8 cellular contexts compared by ENCODE assay signal in the genomic region with DNA sequence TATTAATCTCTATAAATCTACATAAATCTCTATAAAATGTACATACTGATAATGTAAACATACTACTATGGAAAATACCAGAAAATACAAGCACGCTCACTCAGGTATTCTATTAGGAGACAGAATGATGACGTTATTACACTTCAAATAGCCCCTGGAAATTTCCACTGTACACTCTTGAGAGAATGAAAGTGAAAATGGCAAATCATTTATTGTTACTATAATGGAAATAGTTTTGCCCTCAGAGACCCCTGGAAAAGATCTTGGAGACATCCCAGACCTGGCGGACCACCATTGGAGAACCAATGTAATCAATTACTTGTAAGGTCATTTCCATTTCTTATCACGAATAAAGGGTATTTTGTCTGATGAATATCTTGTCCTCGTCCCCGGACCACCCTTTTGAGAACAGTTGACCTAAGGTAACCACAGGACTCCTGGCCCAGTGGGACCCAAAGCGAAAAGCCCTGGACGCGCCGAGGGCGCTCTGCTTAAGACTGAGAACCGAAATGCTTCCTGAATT. TPM values are rescaled to one million over a fixed set of nuclear protein-coding genes. Genes with fewer than 3 reads are reported as not detected.
DNase-seq lines count a peak whose midpoint lies in the region; ATAC-seq and TF ChIP-seq lines count a peak whose summit lies in the region.

No MANE protein-coding gene starts in this region.

- peak; percentile 37 for ATAC-seq in HG02763 (IDR thresholded peaks at IDR 0.05; ENCODE audit: unreplicated experiment)

- H3K27ac Mint-ChIP-seq in activated naive CD4-positive, alpha-beta T cell treated with anti-CD3 and anti-CD28 coated beads, Interleukin-2, amount 10 ng/mL, durations not matched to agents 7 days and 5 days = peak overlapping the region; percentile 56

- H3K27me3 ChIP-seq in Peyer's patch (no peaks in the 10 kb centered on the region), neutrophil (no peaks in the 10 kb centered on the region)

- TF ChIP-seq POLR2A in Peyer's patch (IDR thresholded peaks at IDR 0.05) = no peak
- TF ChIP-seq POLR2A in erythroblast (IDR thresholded peaks at IDR 0.05; ENCODE audit: low read length) = peak; percentile 90

- H3K4me3 Mint-ChIP-seq in activated naive CD4-positive, alpha-beta T cell treated with anti-CD3 and anti-CD28 coated beads, Interleukin-2, amount 10 ng/mL, durations not matched to agents 7 days and 5 days = peak overlapping the region; percentile 80

- H3K4me1 ChIP-seq in Peyer's patch (peaks cover 0 to 9% (median 0%) of the 10 kb centered on the region in 4 donors), neutrophil (ENCODE audit: control insufficient read depth in 1 of 2, insufficient read depth in 1 of 2, low read depth in 1 of 2, low read length in 1 of 2) (peaks cover 13 to 22% of the 10 kb centered on the region in 2 experiments)

- peaks cover 10% of the 10 kb centered on the region for H3K4me1 Mint-ChIP-seq in activated naive CD4-positive, alpha-beta T cell treated with anti-CD3 and anti-CD28 coated beads, Interleukin-2, amount 10 ng/mL, durations not matched to agents 7 days and 5 days

- DNase-seq in activated naive CD4-positive, alpha-beta T cell treated with anti-CD3 and anti-CD28 coated beads, Interleukin-2, amount 10 ng/mL, durations not matched to agents 7 days and 5 days = no peak
- DNase-seq in activated naive CD4-positive, alpha-beta T cell treated with Interleukin-2 at 50 U/mL for 16 hours = no peak
- DNase-seq in Peyer's patch (no peak), erythroblast (lab: John Stamatoyannopoulos, UW) (no peak), AG08395 (ENCODE audit: low spot score) (no peak), NCI-H2227 treated with DMSO at 0.1 percent for 48 hours (lab: John Stamatoyannopoulos, UW) (no peak)

- H3K36me3 ChIP-seq in Peyer's patch (no peaks in the 10 kb centered on the region), neutrophil (peaks cover 9% of the 10 kb centered on the region)

- H3K27ac ChIP-seq in Peyer's patch = peak overlapping the region; percentile 25 to 83 (median 60)
- peak overlapping the region; percentile 83 for H3K27ac ChIP-seq in neutrophil

- H3K9me3 Mint-ChIP-seq in activated naive CD4-positive, alpha-beta T cell treated with anti-CD3 and anti-CD28 coated beads, Interleukin-2, amount 10 ng/mL, durations not matched to agents 7 days and 5 days = no peaks in the 10 kb centered on the region

- peak overlapping the region; percentile 39 to 82 (median 56) for H3K4me3 ChIP-seq in Peyer's patch
- H3K4me3 ChIP-seq in neutrophil (ENCODE audit: low read depth in 1 of 2, low read length in 1 of 2) = peak overlapping the region; percentile 88 to 90

- CTCF ChIA-PET in activated naive CD4-positive, alpha-beta T cell treated with anti-CD3 and anti-CD28 coated beads, Interleukin-2, amount 10 ng/mL, durations not matched to agents 7 days and 5 days (lab: Charles Lee) = no interaction called here

- TF ChIP-seq CTCF in Peyer's patch (IDR thresholded peaks at IDR 0.05) = no peak
- no peak for TF ChIP-seq CTCF in neutrophil (IDR thresholded peaks at IDR 0.05)

- H3K9me3 ChIP-seq in Peyer's patch (no peaks in the 10 kb centered on the region), neutrophil (no peaks in the 10 kb centered on the region)

- H3K27me3 Mint-ChIP-seq in activated naive CD4-positive, alpha-beta T cell treated with anti-CD3 and anti-CD28 coated beads, Interleukin-2, amount 10 ng/mL, durations not matched to agents 7 days and 5 days = peaks cover 46% of the 10 kb centered on the region

- no peaks in the 10 kb centered on the region for H3K36me3 Mint-ChIP-seq in activated naive CD4-positive, alpha-beta T cell treated with anti-CD3 and anti-CD28 coated beads, Interleukin-2, amount 10 ng/mL, durations not matched to agents 7 days and 5 days

RNA-seq across cellular contexts. Expression of gene PRRG4, which starts 0.5 kb away (rescaled TPM):
- total RNA-seq in Peyer's patch = 10 to 100 TPM in 2 of 4 donors, 1 to 10 TPM in 2; 3.3 to 16.1 (median 9.8) TPM

RNA-seq across cellular contexts. Expression of gene CCDC73, which starts 34.8 kb away (rescaled TPM):
- total RNA-seq in Peyer's patch = not detected
